ENCODE assay signal across 2 cellular contexts in the genomic region with DNA sequence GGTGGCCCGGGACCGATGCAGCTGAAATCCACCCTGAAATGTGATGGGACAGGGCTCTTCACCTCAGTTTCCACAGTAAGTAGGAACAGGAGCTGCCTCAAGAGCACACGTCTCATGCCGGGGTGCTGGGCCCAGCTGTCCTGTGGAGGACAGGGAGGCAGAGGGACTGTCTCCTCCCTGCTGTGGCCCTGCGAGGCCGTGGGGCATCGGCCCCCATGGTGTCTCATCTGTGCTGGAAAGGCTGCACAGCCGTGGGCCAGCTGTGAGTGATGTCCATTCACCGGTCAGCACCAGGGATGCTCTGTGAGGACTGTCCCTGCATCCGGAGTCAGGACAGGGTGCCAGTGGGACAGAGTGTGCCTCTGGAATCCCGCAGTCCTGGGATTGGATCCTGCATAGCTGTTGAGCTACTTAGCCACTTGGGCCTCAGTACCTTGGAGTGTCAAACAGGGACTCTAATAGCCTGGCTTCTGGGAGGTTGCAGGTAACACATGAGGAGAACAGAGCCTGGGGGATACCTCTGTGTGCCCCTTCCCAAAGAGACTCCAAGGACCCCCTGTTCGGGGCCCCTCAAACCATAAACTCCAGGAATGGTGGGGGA.
TF ChIP-seq lines count a peak whose summit lies in the region.

No MANE protein-coding gene starts in this region.

TF ChIP-seq in K562, 482 proteins besides CTCF, POLR2A, EP300 and RAD21:
- TF ChIP-seq NR2F6 (CRISPR knock-in tag; IDR thresholded peaks at IDR 0.05): no peak
- no peak for TF ChIP-seq RAD51 (IDR thresholded peaks at IDR 0.05; ENCODE audit: borderline replicate concordance, low read depth)

TF ChIP-seq in HEK293T, 16 proteins besides CTCF, POLR2A, EP300 and RAD21:
- TF ChIP-seq HDGF (IDR thresholded peaks at IDR 0.05; ENCODE audit: borderline replicate concordance): no peak
- TF ChIP-seq NFRKB (IDR thresholded peaks at IDR 0.05): no peak
- TF ChIP-seq FOXK2 (IDR thresholded peaks at IDR 0.05): no peak
- TF ChIP-seq ZNF384 (IDR thresholded peaks at IDR 0.05): no peak
- no peak for TF ChIP-seq FOXA1 (IDR thresholded peaks at IDR 0.05)
- TF ChIP-seq TARDBP (IDR thresholded peaks at IDR 0.05): no peak
- no peak for TF ChIP-seq FOXM1 (IDR thresholded peaks at IDR 0.05; ENCODE audit: borderline replicate concordance)
- TF ChIP-seq CTBP1 (IDR thresholded peaks at IDR 0.05; ENCODE audit: borderline replicate concordance): no peak
- no peak for TF ChIP-seq ARNT (IDR thresholded peaks at IDR 0.05)
- TF ChIP-seq SP1 (IDR thresholded peaks at IDR 0.05): no peak
- TF ChIP-seq, protein P1, sequence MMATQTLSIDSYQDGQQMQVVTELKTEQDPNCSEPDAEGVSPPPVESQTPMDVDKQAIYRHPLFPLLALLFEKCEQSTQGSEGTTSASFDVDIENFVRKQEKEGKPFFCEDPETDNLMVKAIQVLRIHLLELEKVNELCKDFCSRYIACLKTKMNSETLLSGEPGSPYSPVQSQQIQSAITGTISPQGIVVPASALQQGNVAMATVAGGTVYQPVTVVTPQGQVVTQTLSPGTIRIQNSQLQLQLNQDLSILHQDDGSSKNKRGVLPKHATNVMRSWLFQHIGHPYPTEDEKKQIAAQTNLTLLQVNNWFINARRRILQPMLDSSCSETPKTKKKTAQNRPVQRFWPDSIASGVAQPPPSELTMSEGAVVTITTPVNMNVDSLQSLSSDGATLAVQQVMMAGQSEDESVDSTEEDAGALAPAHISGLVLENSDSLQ (IDR thresholded peaks at IDR 0.05): no peak
